In the genomic region with DNA sequence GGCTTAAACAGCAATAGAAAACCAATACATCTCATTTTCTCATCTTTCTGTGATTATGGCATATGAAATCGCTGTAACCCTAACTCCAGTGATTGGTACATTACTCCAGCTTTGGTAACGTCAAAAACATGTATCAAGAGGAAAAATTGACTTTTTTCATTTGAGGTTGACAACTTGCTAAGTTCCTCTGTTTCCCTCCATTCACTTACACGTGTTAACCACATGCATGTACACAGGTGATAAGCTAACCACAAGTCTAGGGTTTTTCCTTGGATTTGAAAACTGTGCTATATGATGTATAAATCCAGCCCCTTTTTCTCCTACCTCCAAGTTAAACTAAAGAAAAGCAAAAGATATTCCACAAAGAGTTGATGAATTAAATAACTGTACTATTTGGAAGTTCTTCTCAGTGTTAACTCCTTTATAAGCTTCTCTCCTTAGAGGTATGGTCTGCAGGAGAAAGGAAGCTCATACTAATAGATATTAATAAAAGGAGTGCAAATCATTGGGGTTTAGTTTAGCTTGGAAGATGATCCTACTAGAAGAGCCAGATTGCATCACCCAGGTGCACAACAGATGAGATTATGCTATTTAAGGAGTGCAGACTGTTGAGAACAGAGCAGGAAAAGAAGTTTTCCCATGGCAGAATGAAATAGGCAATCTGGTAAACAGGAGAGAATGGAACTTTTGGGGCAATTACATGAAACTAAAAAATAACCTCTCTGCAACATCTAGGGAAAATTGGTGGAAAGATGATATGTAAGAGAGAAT, we compare ENCODE assay signal across 25 cellular contexts.
"Had no signal": no experiment of that assay in that cellular context is flagged by ENCODE, and none has a peak within 500 bp of the region (broad histone marks: within the 10 kb centered on the region; RNA-seq: fewer than 3 reads in every experiment).

No MANE protein-coding gene starts in this region.

- ATAC-seq: Panc1, PC-3, T-cell had no signal

- H3K27ac ChIP-seq: HL-60, RWPE1 had no signal

- H3K4me3 Mint-ChIP-seq: T-cell had no signal

- H3K9ac ChIP-seq: SK-N-SH had no signal

- H3K36me3 ChIP-seq: MG63 had no signal

- H3K9me3 ChIP-seq: SK-N-SH had no signal

- FAIRE-seq: HTR-8/SVneo had no signal

- H3K4me3 ChIP-seq: MG63 had no signal

- H3K27me3 ChIP-seq: MG63 had no signal

- H3K4me2 ChIP-seq: SK-N-SH had no signal

- H3K27ac Mint-ChIP-seq: T-cell had no signal

- DNase-seq: Karpas-422, KG1, MG63, NCI-H1092, NCI-H1105 treated with DMSO at 0.1 percent for 48 hours, NCI-H1417 treated with DMSO at 0.1 percent for 48 hours, NCI-H146, NCI-H1694 treated with DMSO at 0.1 percent for 48 hours, NCI-H1930, NCI-H2081, NCI-H2107, NCI-H2171 treated with DMSO at 0.1 percent for 48 hours, NCI-H345, NCI-H446 treated with DMSO at 0.1 percent for 48 hours, NCI-H510A treated with DMSO at 0.1 percent for 48 hours, NCI-H526, PC-3, SHP77, SK-N-SH, SW 1271, T-cell had no signal
